Comparison of ENCODE assay signal across 8 cellular contexts in genomic region chr11:12827929-12828812, GRCh38.
DNase-seq lines count a peak whose midpoint lies in the region; ATAC-seq and TF ChIP-seq lines count a peak whose summit lies in the region.

No MANE protein-coding gene starts in this region.

- H3K27ac ChIP-seq in SJSA1 (peak overlapping the region; percentile 51), esophagus squamous epithelium (peak overlapping the region; percentile 57 to 79 (median 74)), muscle layer of duodenum (ENCODE audit: low read length) (peak overlapping the region; percentile 70)

- H3K4me1 Mint-ChIP-seq in T-helper 1 cell treated with Interleukin-12 subunit alpha and Interleukin-12 subunit beta and Interleukin-4 antibody, amounts not matched to agents 30 μg/mL and 1 μg/mL, for 36 hours (ENCODE audit: low read depth) = peaks cover 10% of the 10 kb centered on the region
- H3K4me1 Mint-ChIP-seq in T-helper 17 cell = peaks cover 9% of the 10 kb centered on the region

- H3K9me3 Mint-ChIP-seq in T-helper 1 cell treated with Interleukin-12 subunit alpha and Interleukin-12 subunit beta and Interleukin-4 antibody, amounts not matched to agents 30 μg/mL and 1 μg/mL, for 36 hours = no peaks in the 10 kb centered on the region

- TF ChIP-seq CTCF in esophagus squamous epithelium (IDR thresholded peaks at IDR 0.05) = no peak

- WGBS in esophagus squamous epithelium, 2 donors = 4 to 6% methylated on average over 16 to 17 of the region's 17 CpGs

- peak overlapping the region; percentile 35 for H3K4me3 ChIP-seq in SJSA1
- peak overlapping the region; percentile 18 to 64 (median 44) for H3K4me3 ChIP-seq in esophagus squamous epithelium
- peak overlapping the region; percentile 57 to 64 for H3K4me3 ChIP-seq in muscle layer of duodenum (ENCODE audit: low read depth in 1 of 2, low read length in 2 of 2)

- H3K9me3 ChIP-seq in SJSA1 (replicated peaks) (no peaks in the 10 kb centered on the region), esophagus squamous epithelium (no peaks in the 10 kb centered on the region), muscle layer of duodenum (ENCODE audit: control insufficient read depth in 1 of 2, low read length in 2 of 2) (no peaks in the 10 kb centered on the region), T-helper 17 cell (ENCODE audit: control insufficient read depth, low read length, poor library complexity, severe bottlenecking) (no peaks in the 10 kb centered on the region)

- TF ChIP-seq POLR2A in esophagus squamous epithelium (IDR thresholded peaks at IDR 0.05) = no peak

- no peaks in the 10 kb centered on the region for H3K36me3 Mint-ChIP-seq in T-helper 1 cell treated with Interleukin-12 subunit alpha and Interleukin-12 subunit beta and Interleukin-4 antibody, amounts not matched to agents 30 μg/mL and 1 μg/mL, for 36 hours (ENCODE audit: low read depth)
- H3K36me3 Mint-ChIP-seq in T-helper 17 cell (ENCODE audit: low read depth) = peaks cover 6% of the 10 kb centered on the region

- peaks cover 29% of the 10 kb centered on the region for H3K4me1 ChIP-seq in SJSA1 (replicated peaks)
- H3K4me1 ChIP-seq in esophagus squamous epithelium = peaks cover 6 to 73% (median 24%) of the 10 kb centered on the region in 3 donors
- H3K4me1 ChIP-seq in muscle layer of duodenum (ENCODE audit: control insufficient read depth in 1 of 2, insufficient read depth in 2 of 2, low read length in 2 of 2) = peaks cover 0 to 26% of the 10 kb centered on the region in 2 donors

- H3K4me3 Mint-ChIP-seq in T-helper 1 cell treated with Interleukin-12 subunit alpha and Interleukin-12 subunit beta and Interleukin-4 antibody, amounts not matched to agents 30 μg/mL and 1 μg/mL, for 36 hours = peak overlapping the region; percentile 64
- H3K4me3 Mint-ChIP-seq in T-helper 17 cell = no peak overlapping the region

- peaks cover 14% of the 10 kb centered on the region for H3K36me3 ChIP-seq in SJSA1
- H3K36me3 ChIP-seq in esophagus squamous epithelium = no peaks in the 10 kb centered on the region
- H3K36me3 ChIP-seq in muscle layer of duodenum (ENCODE audit: control insufficient read depth in 1 of 2, insufficient read depth in 2 of 2, low read length in 2 of 2) = no peaks in the 10 kb centered on the region

- H3K27me3 Mint-ChIP-seq in T-helper 1 cell treated with Interleukin-12 subunit alpha and Interleukin-12 subunit beta and Interleukin-4 antibody, amounts not matched to agents 30 μg/mL and 1 μg/mL, for 36 hours (ENCODE audit: low read depth) = peaks cover 83% of the 10 kb centered on the region
- H3K27me3 Mint-ChIP-seq in T-helper 17 cell = peaks cover 82% of the 10 kb centered on the region

- intact Hi-C loops in esophagus squamous epithelium (cut with DNase I) = no loop called here

- DNase-seq in T-helper 1 cell (no peak), HT1080 (ENCODE audit: low read depth) (peak; percentile 77), SJSA1 (ENCODE audit: low read depth in 1 of 2, low spot score in 2 of 2) (peak in 1 of 2 experiments; percentile 73), esophagus squamous epithelium (lab: John Stamatoyannopoulos, UW) (no peak), T1000 (lab: John Stamatoyannopoulos, UW) (no peak), T-helper 17 cell (no peak)

- H3K27me3 ChIP-seq in SJSA1 (replicated peaks) (no peaks in the 10 kb centered on the region), esophagus squamous epithelium (no peaks in the 10 kb centered on the region), muscle layer of duodenum (ENCODE audit: low read depth, low read length) (no peaks in the 10 kb centered on the region)

- no peak overlapping the region for H3K27ac Mint-ChIP-seq in T-helper 1 cell treated with Interleukin-12 subunit alpha and Interleukin-12 subunit beta and Interleukin-4 antibody, amounts not matched to agents 30 μg/mL and 1 μg/mL, for 36 hours
- no peak overlapping the region for H3K27ac Mint-ChIP-seq in T-helper 17 cell

- no peak for ATAC-seq in T-helper 17 cell
